18 cellular contexts compared by ENCODE assay signal in genomic region chr7:150949564-150949963, GRCh38. TPM values are rescaled to one million over a fixed set of nuclear protein-coding genes. Genes with fewer than 3 reads are reported as not detected.
DNase-seq lines count a peak whose midpoint lies in the region; ATAC-seq and TF ChIP-seq lines count a peak whose summit lies in the region.
"Had no signal": no experiment of that assay in that cellular context is flagged by ENCODE, and none has a peak within 500 bp of the region (broad histone marks: within the 10 kb centered on the region; RNA-seq: fewer than 3 reads in every experiment).

No MANE protein-coding gene starts in this region.

- H4K20me1 ChIP-seq in BLaER1 treated with 17β-estradiol and CSF1 and Interleukin-3, amounts not matched to agents 10 nM and 100 nM: peaks cover 0 to 31% (median 2%) of the 10 kb centered on the region in 11 experiments; a peak in 7 of 22 replicates

- H3K4me1 ChIP-seq in BLaER1 treated with 17β-estradiol and CSF1 and Interleukin-3, amounts not matched to agents 10 nM and 100 nM: peaks cover 30 to 42% (median 38%) of the 10 kb centered on the region in 10 experiments
- H3K4me1 ChIP-seq in HEK293 (ENCODE audit: control insufficient read depth, insufficient read depth, low read length): no peaks in the 10 kb centered on the region
- H3K4me1 ChIP-seq in adrenal gland (replicated peaks in 1 of 2): peaks cover 0 to 3% of the 10 kb centered on the region in 2 donors
- no peaks in the 10 kb centered on the region for H3K4me1 ChIP-seq in CD8-positive, alpha-beta T cell (ENCODE audit: insufficient read depth, low read length)

- CTCF ChIA-PET in HEK293 (lab: Yijun Ruan, JAX): interaction anchor here (1.5 to 2.0 kb wide), 3 partner anchors 13 to 51 kb away, joined by 3 to 7 read pairs (median 5); no protein-coding TSS in a partner anchor
- CTCF ChIA-PET in CD8-positive, alpha-beta T cell (lab: Charles Lee): no interaction called here

- H3K9ac ChIP-seq in BLaER1 treated with 17β-estradiol and CSF1 and Interleukin-3, amounts not matched to agents 10 nM and 100 nM: peak overlapping the region in 3 of 11 experiments; percentile 13 to 37 (median 37); a peak in 2 of 22 replicates

- H3K4me3 Mint-ChIP-seq in nephron: peak overlapping the region; percentile 31 to 53 (median 45)
- H3K4me3 Mint-ChIP-seq in CD8-positive, alpha-beta T cell: no peak overlapping the region
- H3K4me3 Mint-ChIP-seq: activated naive CD4-positive, alpha-beta T cell treated with anti-CD3 and anti-CD28 coated beads, Interleukin-2, amount 50 U/mL, for 24 hours; central memory CD8-positive, alpha-beta T cell; T-helper 2 cell treated with Interferon-gamma antibody and Interleukin-4, amounts not matched to agents 5 μg/mL and 100 μg/mL, for 36 hours had no signal

- H3K27ac ChIP-seq in BLaER1 treated with 17β-estradiol and CSF1 and Interleukin-3, amounts not matched to agents 10 nM and 100 nM: 0 out of 22 replicates have a peak overlapping the region, but pooled peaks of 1 of the 11 experiments have one; percentile 33
- H3K27ac ChIP-seq in HEK293 (ENCODE audit: extremely low read depth, low read depth, low read length): no peak overlapping the region
- no peak overlapping the region for H3K27ac ChIP-seq in adrenal gland
- H3K27ac ChIP-seq in CD8-positive, alpha-beta T cell (ENCODE audit: low read depth, low read length): no peak overlapping the region
- H3K27ac ChIP-seq: epithelial cell of prostate had no signal

- H3K9me3 ChIP-seq in BLaER1 treated with 17β-estradiol and CSF1 and Interleukin-3, amounts not matched to agents 10 nM and 100 nM (replicated peaks in 1 of 11): no peaks in the 10 kb centered on the region
- H3K9me3 ChIP-seq in HEK293 (ENCODE audit: control insufficient read depth, insufficient read depth, low read depth, low read length) (no peaks in the 10 kb centered on the region), adrenal gland (replicated peaks in 1 of 3) (no peaks in the 10 kb centered on the region)
- H3K9me3 ChIP-seq in CD8-positive, alpha-beta T cell (ENCODE audit: low read length): no peaks in the 10 kb centered on the region
- H3K9me3 ChIP-seq: tibial nerve had no signal

- no peak overlapping the region for H3K4me3 ChIP-seq in BLaER1 treated with 17β-estradiol and CSF1 and Interleukin-3, amounts not matched to agents 10 nM and 100 nM
- H3K4me3 ChIP-seq in HEK293 (ENCODE audit: low read depth, low read length): no peak overlapping the region
- no peak overlapping the region for H3K4me3 ChIP-seq in adrenal gland
- no peak overlapping the region for H3K4me3 ChIP-seq in CD8-positive, alpha-beta T cell (ENCODE audit: low read depth, low read length)
- H3K4me3 ChIP-seq: tibial nerve had no signal

- no peaks in the 10 kb centered on the region for H3K27me3 Mint-ChIP-seq in nephron (ENCODE audit: low read depth)
- H3K27me3 Mint-ChIP-seq in CD8-positive, alpha-beta T cell (ENCODE audit: low read depth): peaks cover 6% of the 10 kb centered on the region
- H3K27me3 Mint-ChIP-seq: activated naive CD4-positive, alpha-beta T cell treated with anti-CD3 and anti-CD28 coated beads, Interleukin-2, amount 50 U/mL, for 24 hours had no signal

- no peaks in the 10 kb centered on the region; a peak in 1 of 22 replicates for H3K36me3 ChIP-seq in BLaER1 treated with 17β-estradiol and CSF1 and Interleukin-3, amounts not matched to agents 10 nM and 100 nM
- H3K36me3 ChIP-seq in HEK293 (ENCODE audit: control insufficient read depth in 2 of 2, insufficient read depth in 1 of 2, low read length in 2 of 2) (peaks cover 0 to 5% of the 10 kb centered on the region in 2 experiments; a peak in 1 of 3 replicates), adrenal gland (replicated peaks in 1 of 2) (no peaks in the 10 kb centered on the region)
- H3K36me3 ChIP-seq in CD8-positive, alpha-beta T cell (ENCODE audit: insufficient read depth, low read length): no peaks in the 10 kb centered on the region
- H3K36me3 ChIP-seq: tibial nerve had no signal

- intact Hi-C loops in adrenal gland (cut with DNase I): no loop called here
- intact Hi-C loops in CD8-positive, alpha-beta T cell (cut with DNase I, micrococcal nuclease): no loop called here

- peak overlapping the region; percentile 85 to 91 (median 88) for H3K27ac Mint-ChIP-seq in nephron
- no peak overlapping the region for H3K27ac Mint-ChIP-seq in CD8-positive, alpha-beta T cell
- H3K27ac Mint-ChIP-seq: activated naive CD4-positive, alpha-beta T cell treated with anti-CD3 and anti-CD28 coated beads, Interleukin-2, amount 50 U/mL, for 24 hours; T-helper 2 cell treated with Interferon-gamma antibody and Interleukin-4, amounts not matched to agents 5 μg/mL and 100 μg/mL, for 36 hours had no signal

- TF ChIP-seq CTCF in HEK293 (tag by site-specific recombination; IDR thresholded peaks at IDR 0.05) (no peak), adrenal gland (IDR thresholded peaks at IDR 0.05) (no peak), nephron (IDR thresholded peaks at IDR 0.05; ENCODE audit: unreplicated experiment in 3 of 3) (no peak)
- TF ChIP-seq CTCF in CD8-positive, alpha-beta T cell (IDR thresholded peaks at IDR 0.05): no peak

- no peak for ATAC-seq in CD8-positive, alpha-beta T cell
- ATAC-seq in GM18498 (IDR thresholded peaks at IDR 0.05; ENCODE audit: unreplicated experiment): no peak

- H3K9me3 Mint-ChIP-seq in nephron: no peaks in the 10 kb centered on the region
- H3K9me3 Mint-ChIP-seq in CD8-positive, alpha-beta T cell: no peaks in the 10 kb centered on the region
- H3K9me3 Mint-ChIP-seq: activated naive CD4-positive, alpha-beta T cell treated with anti-CD3 and anti-CD28 coated beads, Interleukin-2, amount 50 U/mL, for 24 hours; central memory CD8-positive, alpha-beta T cell; T-helper 2 cell treated with Interferon-gamma antibody and Interleukin-4, amounts not matched to agents 5 μg/mL and 100 μg/mL, for 36 hours had no signal

- 56 to 72% (median 66%) methylated on average over 3 to 4 of the region's 4 CpGs for WGBS in adrenal gland, 4 donors

- DNase-seq in adrenal gland (peak in 5 of 7 donors; percentile 7 to 51 (median 8)), dermis blood vessel endothelial cell (no peak), DMS 273 treated with DMSO at 0.1 percent for 48 hours (lab: John Stamatoyannopoulos, UW) (no peak)
- no peak for DNase-seq in CD8-positive, alpha-beta T cell
- DNase-seq: DMS79, NCI-H187 treated with DMSO at 0.1 percent for 48 hours, NCI-H748 treated with DMSO at 0.1 percent for 48 hours had no signal

- no peak for TF ChIP-seq POLR2A in adrenal gland (IDR thresholded peaks at IDR 0.05)

- H3K27me3 ChIP-seq in BLaER1 treated with 17β-estradiol and CSF1 and Interleukin-3, amounts not matched to agents 10 nM and 100 nM: 0 out of 22 replicates have a peak, but pooled peaks cover 0 to under 1% (median 0%) of the 10 kb centered on the region in 11 experiments
- H3K27me3 ChIP-seq in adrenal gland: no peaks in the 10 kb centered on the region
- H3K27me3 ChIP-seq in CD8-positive, alpha-beta T cell (ENCODE audit: insufficient read depth, low read length): peaks cover 3% of the 10 kb centered on the region

- peaks cover 37% of the 10 kb centered on the region for H3K4me1 Mint-ChIP-seq in nephron
- H3K4me1 Mint-ChIP-seq in CD8-positive, alpha-beta T cell (ENCODE audit: low read depth): peaks cover 2% of the 10 kb centered on the region
- H3K4me1 Mint-ChIP-seq: activated naive CD4-positive, alpha-beta T cell treated with anti-CD3 and anti-CD28 coated beads, Interleukin-2, amount 50 U/mL, for 24 hours; central memory CD8-positive, alpha-beta T cell had no signal

- H3K36me3 Mint-ChIP-seq in nephron (ENCODE audit: low read depth): peaks cover 9% of the 10 kb centered on the region
- no peaks in the 10 kb centered on the region for H3K36me3 Mint-ChIP-seq in CD8-positive, alpha-beta T cell
- H3K36me3 Mint-ChIP-seq: activated naive CD4-positive, alpha-beta T cell treated with anti-CD3 and anti-CD28 coated beads, Interleukin-2, amount 50 U/mL, for 24 hours had no signal

- peak overlapping the region; percentile 39 to 86 (median 66) for H3K4me2 ChIP-seq in BLaER1 treated with 17β-estradiol and CSF1 and Interleukin-3, amounts not matched to agents 10 nM and 100 nM

- POLR2A ChIA-PET in HEK293 (lab: Yijun Ruan, JAX): interaction anchor here (0.7 kb wide), 1 partner anchor 11 kb away, joined by 4 read pairs; no protein-coding TSS in a partner anchor
- POLR2A ChIA-PET in CD8-positive, alpha-beta T cell (lab: Charles Lee): no interaction called here

TF ChIP-seq in HEK293, 187 proteins besides CTCF, POLR2A, EP300 and RAD21 (continues in another document):
- TF ChIP-seq ZNF777 (tag by site-specific recombination; IDR thresholded peaks at IDR 0.05; ENCODE audit: borderline replicate concordance) (no peak), AEBP2 (tag by site-specific recombination; IDR thresholded peaks at IDR 0.05; ENCODE audit: borderline replicate concordance) (no peak), ZNF37A (tag by site-specific recombination; IDR thresholded peaks at IDR 0.05) (no peak)

RNA-seq across cellular contexts. Expression of gene KCNH2, which starts 28.6 kb away (rescaled TPM):
- total RNA-seq in adrenal gland (10 to 100 TPM in 1 of 8 donors, 1 to 10 TPM in 7; 1.1 to 10.7 (median 4.5) TPM), dermis blood vessel endothelial cell (under 0.01 TPM in 1 of 2 replicates, not detected in the other)
- 10 to 100 TPM in 1 of 3 donors, 1 to 10 TPM in 2; 4.5 to 18.7 (median 6.8) TPM for polyA plus RNA-seq in adrenal gland
- under 1 TPM; 0.90 to 0.97 TPM for total RNA-seq in CD8-positive, alpha-beta T cell

RNA-seq across cellular contexts. Expression of gene NOS3, which starts 41.3 kb away (rescaled TPM):
- 10 to 100 TPM in 7 of 8 donors, 1 to 10 TPM in 1; 8.8 to 26.5 (median 15.6) TPM for total RNA-seq in adrenal gland
- 10 to 100 TPM in 2 of 3 donors, 1 to 10 TPM in 1; 2.2 to 23.3 (median 14.9) TPM for polyA plus RNA-seq in adrenal gland
- 1 to 10 TPM; 1.1 to 1.4 TPM for total RNA-seq in CD8-positive, alpha-beta T cell
- total RNA-seq in dermis blood vessel endothelial cell: 33.4 and 103 TPM in 2 replicates
- total RNA-seq: LHCN-M2, myocyte had no signal

Comparison
In these comparisons a context has a peak if more than half of its experiments do, and no peak if none do; other contexts are left out.
1. DNase-seq: peak in adrenal gland (5 of 7); none in CD8-positive, alpha-beta T cell (0 of 7), dermis blood vessel endothelial cell (single experiment) and DMS 273 treated with DMSO at 0.1 percent for 48 hours (single experiment).
2. RNA of gene NOS3, which starts 41.3 kb away (total RNA-seq): 33.4 to 103 TPM in dermis blood vessel endothelial cell and 8.8 to 26.5 TPM in adrenal gland; 1.1 to 1.4 TPM in CD8-positive, alpha-beta T cell; every median in the first group is over 4 times any median in the second.